Comparison of ENCODE assay signal across 11 cellular contexts in the genomic region with DNA sequence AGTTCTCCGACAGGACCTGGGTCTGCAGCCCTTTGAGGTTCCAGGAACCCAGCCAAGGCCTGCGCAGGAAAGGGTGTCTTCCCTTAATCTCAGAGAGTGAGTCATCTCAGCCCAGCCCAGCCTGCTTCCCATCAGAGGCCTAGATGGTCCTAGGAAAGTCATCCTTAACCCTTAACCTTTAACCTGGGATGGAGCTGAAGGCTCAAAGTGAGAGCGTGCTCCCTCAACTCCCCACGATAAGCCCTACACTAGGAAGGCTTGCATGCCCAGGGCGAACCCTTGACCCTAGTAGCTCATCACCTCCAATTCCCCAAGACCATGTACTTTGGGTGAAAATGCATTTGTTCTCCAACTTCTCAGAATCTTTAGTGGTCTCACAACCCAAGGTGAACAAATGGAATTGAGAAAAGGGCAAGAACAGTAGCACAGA. TPM values are rescaled to one million over a fixed set of nuclear protein-coding genes. Genes with fewer than 3 reads are reported as not detected.
DNase-seq lines count a peak whose midpoint lies in the region; ATAC-seq and TF ChIP-seq lines count a peak whose summit lies in the region.
"Had no signal": no experiment of that assay in that cellular context is flagged by ENCODE, and none has a peak within 500 bp of the region (broad histone marks: within the 10 kb centered on the region; RNA-seq: fewer than 3 reads in every experiment).

No MANE protein-coding gene starts in this region.

- H3K27me3 ChIP-seq in hepatocyte: no peaks in the 10 kb centered on the region

- no peaks in the 10 kb centered on the region for H3K9me3 Mint-ChIP-seq in IgD-negative memory B cell
- H3K9me3 Mint-ChIP-seq in activated T-helper 17 cell treated with anti-CD3 and anti-CD28 coated beads, Interleukin-2, amount 50 U/mL, for 72 hours: no peaks in the 10 kb centered on the region
- H3K9me3 Mint-ChIP-seq: activated T-helper 2 cell treated with anti-CD3 and anti-CD28 coated beads, Interferon-gamma antibody, Interleukin-2, Interleukin-4, amounts not matched to agents 10 μg/mL and 5 μg/mL and 100 μg/mL, durations not matched to agents 14 hours and 24 hours and 36 hours; naive thymus-derived CD8-positive, alpha-beta T cell; stimulated activated naive B cell treated with anti-CD40 and anti-IgM and Interleukin-4, amounts not matched to agents 10 μg/mL and 1 μg/mL and 100 μg/mL, for 72 hours had no signal

- no peak overlapping the region for H3K4me2 ChIP-seq in hepatocyte

- H3K4me3 Mint-ChIP-seq in IgD-negative memory B cell: no peak overlapping the region
- H3K4me3 Mint-ChIP-seq in activated T-helper 17 cell treated with anti-CD3 and anti-CD28 coated beads, Interleukin-2, amount 50 U/mL, for 72 hours: no peak overlapping the region
- H3K4me3 Mint-ChIP-seq: stimulated activated naive B cell treated with anti-CD40 and anti-IgM and Interleukin-4, amounts not matched to agents 10 μg/mL and 1 μg/mL and 100 μg/mL, for 72 hours had no signal

- no peaks in the 10 kb centered on the region for H3K36me3 Mint-ChIP-seq in IgD-negative memory B cell
- H3K36me3 Mint-ChIP-seq in activated T-helper 17 cell treated with anti-CD3 and anti-CD28 coated beads, Interleukin-2, amount 50 U/mL, for 72 hours (ENCODE audit: low read depth): peaks cover 38% of the 10 kb centered on the region

- H3K4me3 ChIP-seq in hepatocyte: no peak overlapping the region

- no peak for TF ChIP-seq CTCF in hepatocyte (IDR thresholded peaks at IDR 0.05; ENCODE audit: poor library complexity)

- H3K4me1 Mint-ChIP-seq in IgD-negative memory B cell: peaks cover 21 to 26% (median 23%) of the 10 kb centered on the region in 3 donors
- H3K4me1 Mint-ChIP-seq in activated T-helper 17 cell treated with anti-CD3 and anti-CD28 coated beads, Interleukin-2, amount 50 U/mL, for 72 hours: peaks cover 34% of the 10 kb centered on the region

- H3K79me2 ChIP-seq in hepatocyte: peaks cover 4% of the 10 kb centered on the region

- H3K9me2 ChIP-seq in hepatocyte (replicated peaks; ENCODE audit: insufficient read depth): no peaks in the 10 kb centered on the region

- no peaks in the 10 kb centered on the region for H4K20me1 ChIP-seq in hepatocyte (ENCODE audit: insufficient read depth, poor library complexity, severe bottlenecking)

- DNase-seq in CD1c-positive myeloid dendritic cell (ENCODE audit: extremely low spot score) (peak; percentile 40), hepatocyte (ENCODE audit: low spot score) (no peak), NOMO-1 treated with dmso at 0.1 percent for 144 hours (lab: John Stamatoyannopoulos, UW; ENCODE audit: unreplicated experiment) (no peak), activated gamma-delta T cell (lab: John Stamatoyannopoulos, UW) (no peak), middle frontal gyrus (ENCODE audit: extremely low spot score, low spot score) (no peak)
- DNase-seq: stimulated activated naive B cell treated with anti-CD40 and anti-IgM and Interleukin-4, amounts not matched to agents 10 μg/mL and 1 μg/mL and 100 μg/mL, for 72 hours had no signal

- peaks cover 5% of the 10 kb centered on the region for H3K4me1 ChIP-seq in hepatocyte (ENCODE audit: insufficient read depth)

- no peak overlapping the region for H2AFZ ChIP-seq in hepatocyte

- peak overlapping the region in 2 of 3 donors; percentile 31 to 39 for H3K27ac Mint-ChIP-seq in IgD-negative memory B cell
- peak overlapping the region; percentile 10 for H3K27ac Mint-ChIP-seq in activated T-helper 17 cell treated with anti-CD3 and anti-CD28 coated beads, Interleukin-2, amount 50 U/mL, for 72 hours

- no peaks in the 10 kb centered on the region for H3K36me3 ChIP-seq in hepatocyte (replicated peaks; ENCODE audit: insufficient read depth, low read depth)

- 72% methylated on average over 5 of the region's 5 CpGs for WGBS in hepatocyte (ENCODE audit: low lambda C conversion rate, missing lambda C conversion rate)

- no peaks in the 10 kb centered on the region for H3K27me3 Mint-ChIP-seq in IgD-negative memory B cell
- no peaks in the 10 kb centered on the region for H3K27me3 Mint-ChIP-seq in activated T-helper 17 cell treated with anti-CD3 and anti-CD28 coated beads, Interleukin-2, amount 50 U/mL, for 72 hours
- H3K27me3 Mint-ChIP-seq: naive thymus-derived CD8-positive, alpha-beta T cell; stimulated activated naive B cell treated with anti-CD40 and anti-IgM and Interleukin-4, amounts not matched to agents 10 μg/mL and 1 μg/mL and 100 μg/mL, for 72 hours had no signal

- no peak for ATAC-seq in activated T-helper 17 cell treated with anti-CD3 and anti-CD28 coated beads, Interleukin-2, amount 50 U/mL, for 72 hours (replicated peaks)
- no peak for ATAC-seq in HG02642 (IDR thresholded peaks at IDR 0.05; ENCODE audit: poor library complexity, unreplicated experiment)
- ATAC-seq: naive thymus-derived CD8-positive, alpha-beta T cell; stimulated activated naive B cell treated with anti-CD40 and anti-IgM and Interleukin-4, amounts not matched to agents 10 μg/mL and 1 μg/mL and 100 μg/mL, for 72 hours had no signal

- no peaks in the 10 kb centered on the region for H3K9me3 ChIP-seq in hepatocyte (ENCODE audit: low read depth)

- H3K27ac ChIP-seq in hepatocyte: peak overlapping the region; percentile 55

RNA-seq across cellular contexts. Expression of gene ATXN7L3, which starts 4.8 kb away (rescaled TPM):
- 15.4 TPM for polyA plus RNA-seq in IgD-negative memory B cell
- 10 to 100 TPM; 65.5 to 89.1 TPM for total RNA-seq in activated T-helper 17 cell treated with anti-CD3 and anti-CD28 coated beads, Interleukin-2, amount 50 U/mL, for 72 hours
- 64.0 and 64.3 TPM in 2 replicates for total RNA-seq in hepatocyte
- 28.7 and 29.2 TPM in 2 replicates for polyA plus RNA-seq in hepatocyte

RNA-seq across cellular contexts. Expression of gene UBTF, which starts 15.0 kb away (rescaled TPM):
- polyA plus RNA-seq in IgD-negative memory B cell: 74.3 TPM
- 100 to 1,000 TPM in 1 of 2 donors, 10 to 100 TPM in 1; 94.2 to 135 TPM for total RNA-seq in activated T-helper 17 cell treated with anti-CD3 and anti-CD28 coated beads, Interleukin-2, amount 50 U/mL, for 72 hours
- total RNA-seq in hepatocyte: 35.0 and 38.9 TPM in 2 replicates
- polyA plus RNA-seq in hepatocyte: 37.2 and 41.1 TPM in 2 replicates

RNA-seq across cellular contexts. Expression of gene TMUB2, which starts 17.7 kb away (rescaled TPM):
- polyA plus RNA-seq in IgD-negative memory B cell (43.0 TPM), hepatocyte (46.8 and 54.6 TPM in 2 replicates)
- 10 to 100 TPM; 26.6 to 39.6 TPM for total RNA-seq in activated T-helper 17 cell treated with anti-CD3 and anti-CD28 coated beads, Interleukin-2, amount 50 U/mL, for 72 hours
- total RNA-seq in hepatocyte: 27.7 and 31.3 TPM in 2 replicates

RNA-seq across cellular contexts. Expression of gene ASB16, which starts 34.0 kb away (rescaled TPM):
- polyA plus RNA-seq in IgD-negative memory B cell: not detected
- under 1 TPM; 0.22 to 0.58 TPM for total RNA-seq in activated T-helper 17 cell treated with anti-CD3 and anti-CD28 coated beads, Interleukin-2, amount 50 U/mL, for 72 hours
- 0.23 TPM in 1 of 2 replicates, not detected in the other for total RNA-seq in hepatocyte
- polyA plus RNA-seq in hepatocyte: 0.71 and 2.0 TPM in 2 replicates
- total RNA-seq: naive thymus-derived CD8-positive, alpha-beta T cell had no signal
